Comparison of ENCODE assay signal across 9 cellular contexts in genomic region chr13:62014299-62014698, GRCh38.
DNase-seq lines count a peak whose midpoint lies in the region; ATAC-seq and TF ChIP-seq lines count a peak whose summit lies in the region.
"Had no signal": no experiment of that assay in that cellular context is flagged by ENCODE, and none has a peak within 500 bp of the region (broad histone marks: within the 10 kb centered on the region; RNA-seq: fewer than 3 reads in every experiment).

No MANE protein-coding gene starts in this region.

- no peaks in the 10 kb centered on the region for H3K27me3 ChIP-seq in GM23338 (ENCODE audit: insufficient read depth)
- H3K27me3 ChIP-seq in tibial nerve = no peaks in the 10 kb centered on the region

- intact Hi-C loops in activated CD4-positive, alpha-beta T cell treated with anti-CD3 and anti-CD28 coated beads, Interleukin-2, amount 10 ng/mL, durations not matched to agents 24 days and 14 days (cut with micrococcal nuclease) = no loop called here

- H3K4me3 ChIP-seq in GM23338 (no peak overlapping the region), astrocyte of the cerebellum (ENCODE audit: low read depth, low read length) (peak overlapping the region; percentile 29), tibial nerve (no peak overlapping the region)

- no peaks in the 10 kb centered on the region for H3K9me3 ChIP-seq in tibial nerve

- H3K4me1 ChIP-seq in GM23338 (ENCODE audit: insufficient read depth) = no peaks in the 10 kb centered on the region
- H3K4me1 ChIP-seq in tibial nerve = no peaks in the 10 kb centered on the region

- 19 to 36% methylated on average over 3 of the region's 3 CpGs for WGBS in tibial nerve, 2 donors

- TF ChIP-seq CTCF in GM23338 (conservative IDR thresholded peaks at IDR 0.05; ENCODE audit: low read depth in 2 of 2) (peak; percentile 47 to 52; a peak in 2 of 4 replicates), astrocyte of the cerebellum (IDR thresholded peaks at IDR 0.05; ENCODE audit: low read depth, low read length, missing control alignments) (no peak), neural crest cell (conservative IDR thresholded peaks at IDR 0.05) (peak; percentile 69), tibial nerve (IDR thresholded peaks at IDR 0.05) (peak in 2 of 5 experiments; percentile 10 to 21)

- no peaks in the 10 kb centered on the region for H3F3A ChIP-seq in GM23338 (replicated peaks; ENCODE audit: low read depth)

- no peak overlapping the region for H2AFZ ChIP-seq in GM23338

- H3K4me1 Mint-ChIP-seq in GM23338 = no peaks in the 10 kb centered on the region
- H3K4me1 Mint-ChIP-seq in neural crest cell = no peaks in the 10 kb centered on the region
- no peaks in the 10 kb centered on the region for H3K4me1 Mint-ChIP-seq in activated CD4-positive, alpha-beta T cell treated with anti-CD3 and anti-CD28 coated beads, Interleukin-2, amount 10 ng/mL, durations not matched to agents 24 days and 14 days
- H3K4me1 Mint-ChIP-seq: IgD-negative memory B cell had no signal

- H3K36me3 Mint-ChIP-seq in GM23338 (ENCODE audit: low read depth) (no peaks in the 10 kb centered on the region), neural crest cell (ENCODE audit: low read depth) (no peaks in the 10 kb centered on the region)
- H3K36me3 Mint-ChIP-seq in activated CD4-positive, alpha-beta T cell treated with anti-CD3 and anti-CD28 coated beads, Interleukin-2, amount 10 ng/mL, durations not matched to agents 24 days and 14 days (ENCODE audit: low read depth) = no peaks in the 10 kb centered on the region
- H3K36me3 Mint-ChIP-seq: IgD-negative memory B cell had no signal

- TF ChIP-seq EP300 in tibial nerve (IDR thresholded peaks at IDR 0.05) = no peak

- DNase-seq in GM23338 (ENCODE audit: low spot score) (peak; percentile 38), NCI-H2081 (lab: John Stamatoyannopoulos, UW) (peak; percentile 30 to 64), astrocyte of the cerebellum (ENCODE audit: low read depth) (peak; percentile 13), neural crest cell (ENCODE audit: low read depth, low spot score) (no peak), tibial nerve (ENCODE audit: low spot score in 2 of 2) (no peak)
- no peak for DNase-seq in activated CD4-positive, alpha-beta T cell treated with anti-CD3 and anti-CD28 coated beads, Interleukin-2, amount 10 ng/mL, durations not matched to agents 24 days and 14 days

- no peaks in the 10 kb centered on the region for H3K27me3 Mint-ChIP-seq in GM23338 (ENCODE audit: insufficient read depth, low read depth, poor library complexity)
- no peaks in the 10 kb centered on the region for H3K27me3 Mint-ChIP-seq in neural crest cell (ENCODE audit: low read depth)
- no peaks in the 10 kb centered on the region for H3K27me3 Mint-ChIP-seq in activated CD4-positive, alpha-beta T cell treated with anti-CD3 and anti-CD28 coated beads, Interleukin-2, amount 10 ng/mL, durations not matched to agents 24 days and 14 days
- H3K27me3 Mint-ChIP-seq: IgD-negative memory B cell had no signal

- TF ChIP-seq POLR2A in tibial nerve (IDR thresholded peaks at IDR 0.05) = no peak

- no peak overlapping the region for H3K4me2 ChIP-seq in GM23338

- H3K36me3 ChIP-seq in GM23338 (ENCODE audit: insufficient read depth) = no peaks in the 10 kb centered on the region
- no peaks in the 10 kb centered on the region for H3K36me3 ChIP-seq in tibial nerve

- no peak for ATAC-seq in GM23338
- no peak for ATAC-seq in GM21619 (IDR thresholded peaks at IDR 0.05; ENCODE audit: unreplicated experiment)
- no peak for ATAC-seq in GM18873 (IDR thresholded peaks at IDR 0.05; ENCODE audit: low FRiP score, unreplicated experiment)

- no peak overlapping the region for H3K27ac Mint-ChIP-seq in GM23338
- no peak overlapping the region for H3K27ac Mint-ChIP-seq in neural crest cell (ENCODE audit: unreplicated experiment)
- no peak overlapping the region for H3K27ac Mint-ChIP-seq in activated CD4-positive, alpha-beta T cell treated with anti-CD3 and anti-CD28 coated beads, Interleukin-2, amount 10 ng/mL, durations not matched to agents 24 days and 14 days
- H3K27ac Mint-ChIP-seq: IgD-negative memory B cell had no signal

- in situ Hi-C loops in astrocyte of the cerebellum (cut with HindIII; ENCODE audit: low sequenced_read_pairs) = no loop called here

- no peaks in the 10 kb centered on the region for H3K9me2 ChIP-seq in GM23338 (ENCODE audit: insufficient read depth)

- no peaks in the 10 kb centered on the region for H3K9me3 Mint-ChIP-seq in GM23338
- H3K9me3 Mint-ChIP-seq in neural crest cell = no peaks in the 10 kb centered on the region
- no peaks in the 10 kb centered on the region for H3K9me3 Mint-ChIP-seq in activated CD4-positive, alpha-beta T cell treated with anti-CD3 and anti-CD28 coated beads, Interleukin-2, amount 10 ng/mL, durations not matched to agents 24 days and 14 days

- H3K4me3 Mint-ChIP-seq in GM23338 = no peak overlapping the region
- no peak overlapping the region for H3K4me3 Mint-ChIP-seq in neural crest cell
- H3K4me3 Mint-ChIP-seq in activated CD4-positive, alpha-beta T cell treated with anti-CD3 and anti-CD28 coated beads, Interleukin-2, amount 10 ng/mL, durations not matched to agents 24 days and 14 days = no peak overlapping the region
- H3K4me3 Mint-ChIP-seq: IgD-negative memory B cell had no signal

- H4K20me1 ChIP-seq in GM23338 (replicated peaks; ENCODE audit: insufficient read depth) = no peaks in the 10 kb centered on the region

- no peaks in the 10 kb centered on the region for H3K79me2 ChIP-seq in GM23338 (replicated peaks; ENCODE audit: insufficient read depth)

- H3K27ac ChIP-seq in GM23338 (ENCODE audit: low read depth) (no peak overlapping the region), tibial nerve (no peak overlapping the region)

TF ChIP-seq in GM23338, 12 proteins besides CTCF, POLR2A, EP300 and RAD21 (continues in another document):
- no peak for TF ChIP-seq ZNF114 (CRISPR knock-in tag; IDR thresholded peaks at IDR 0.05)
- TF ChIP-seq ZNF331 (CRISPR knock-in tag; IDR thresholded peaks at IDR 0.05; ENCODE audit: low read depth) = no peak
- no peak for TF ChIP-seq EZH2phosphoT487 (IDR thresholded peaks at IDR 0.05; ENCODE audit: unreplicated experiment)
- no peak for TF ChIP-seq CREB1 (CRISPR knock-in tag; IDR thresholded peaks at IDR 0.05; ENCODE audit: low read depth)
- no peak for TF ChIP-seq NANOG (IDR thresholded peaks at IDR 0.05; ENCODE audit: borderline replicate concordance)
- TF ChIP-seq STAT1 (IDR thresholded peaks at IDR 0.05; ENCODE audit: unreplicated experiment) = no peak
- TF ChIP-seq JUNB (IDR thresholded peaks at IDR 0.05; ENCODE audit: unreplicated experiment) = no peak
- no peak for TF ChIP-seq POLR2AphosphoS5 (IDR thresholded peaks at IDR 0.05; ENCODE audit: low read depth)
- TF ChIP-seq, protein P1, sequence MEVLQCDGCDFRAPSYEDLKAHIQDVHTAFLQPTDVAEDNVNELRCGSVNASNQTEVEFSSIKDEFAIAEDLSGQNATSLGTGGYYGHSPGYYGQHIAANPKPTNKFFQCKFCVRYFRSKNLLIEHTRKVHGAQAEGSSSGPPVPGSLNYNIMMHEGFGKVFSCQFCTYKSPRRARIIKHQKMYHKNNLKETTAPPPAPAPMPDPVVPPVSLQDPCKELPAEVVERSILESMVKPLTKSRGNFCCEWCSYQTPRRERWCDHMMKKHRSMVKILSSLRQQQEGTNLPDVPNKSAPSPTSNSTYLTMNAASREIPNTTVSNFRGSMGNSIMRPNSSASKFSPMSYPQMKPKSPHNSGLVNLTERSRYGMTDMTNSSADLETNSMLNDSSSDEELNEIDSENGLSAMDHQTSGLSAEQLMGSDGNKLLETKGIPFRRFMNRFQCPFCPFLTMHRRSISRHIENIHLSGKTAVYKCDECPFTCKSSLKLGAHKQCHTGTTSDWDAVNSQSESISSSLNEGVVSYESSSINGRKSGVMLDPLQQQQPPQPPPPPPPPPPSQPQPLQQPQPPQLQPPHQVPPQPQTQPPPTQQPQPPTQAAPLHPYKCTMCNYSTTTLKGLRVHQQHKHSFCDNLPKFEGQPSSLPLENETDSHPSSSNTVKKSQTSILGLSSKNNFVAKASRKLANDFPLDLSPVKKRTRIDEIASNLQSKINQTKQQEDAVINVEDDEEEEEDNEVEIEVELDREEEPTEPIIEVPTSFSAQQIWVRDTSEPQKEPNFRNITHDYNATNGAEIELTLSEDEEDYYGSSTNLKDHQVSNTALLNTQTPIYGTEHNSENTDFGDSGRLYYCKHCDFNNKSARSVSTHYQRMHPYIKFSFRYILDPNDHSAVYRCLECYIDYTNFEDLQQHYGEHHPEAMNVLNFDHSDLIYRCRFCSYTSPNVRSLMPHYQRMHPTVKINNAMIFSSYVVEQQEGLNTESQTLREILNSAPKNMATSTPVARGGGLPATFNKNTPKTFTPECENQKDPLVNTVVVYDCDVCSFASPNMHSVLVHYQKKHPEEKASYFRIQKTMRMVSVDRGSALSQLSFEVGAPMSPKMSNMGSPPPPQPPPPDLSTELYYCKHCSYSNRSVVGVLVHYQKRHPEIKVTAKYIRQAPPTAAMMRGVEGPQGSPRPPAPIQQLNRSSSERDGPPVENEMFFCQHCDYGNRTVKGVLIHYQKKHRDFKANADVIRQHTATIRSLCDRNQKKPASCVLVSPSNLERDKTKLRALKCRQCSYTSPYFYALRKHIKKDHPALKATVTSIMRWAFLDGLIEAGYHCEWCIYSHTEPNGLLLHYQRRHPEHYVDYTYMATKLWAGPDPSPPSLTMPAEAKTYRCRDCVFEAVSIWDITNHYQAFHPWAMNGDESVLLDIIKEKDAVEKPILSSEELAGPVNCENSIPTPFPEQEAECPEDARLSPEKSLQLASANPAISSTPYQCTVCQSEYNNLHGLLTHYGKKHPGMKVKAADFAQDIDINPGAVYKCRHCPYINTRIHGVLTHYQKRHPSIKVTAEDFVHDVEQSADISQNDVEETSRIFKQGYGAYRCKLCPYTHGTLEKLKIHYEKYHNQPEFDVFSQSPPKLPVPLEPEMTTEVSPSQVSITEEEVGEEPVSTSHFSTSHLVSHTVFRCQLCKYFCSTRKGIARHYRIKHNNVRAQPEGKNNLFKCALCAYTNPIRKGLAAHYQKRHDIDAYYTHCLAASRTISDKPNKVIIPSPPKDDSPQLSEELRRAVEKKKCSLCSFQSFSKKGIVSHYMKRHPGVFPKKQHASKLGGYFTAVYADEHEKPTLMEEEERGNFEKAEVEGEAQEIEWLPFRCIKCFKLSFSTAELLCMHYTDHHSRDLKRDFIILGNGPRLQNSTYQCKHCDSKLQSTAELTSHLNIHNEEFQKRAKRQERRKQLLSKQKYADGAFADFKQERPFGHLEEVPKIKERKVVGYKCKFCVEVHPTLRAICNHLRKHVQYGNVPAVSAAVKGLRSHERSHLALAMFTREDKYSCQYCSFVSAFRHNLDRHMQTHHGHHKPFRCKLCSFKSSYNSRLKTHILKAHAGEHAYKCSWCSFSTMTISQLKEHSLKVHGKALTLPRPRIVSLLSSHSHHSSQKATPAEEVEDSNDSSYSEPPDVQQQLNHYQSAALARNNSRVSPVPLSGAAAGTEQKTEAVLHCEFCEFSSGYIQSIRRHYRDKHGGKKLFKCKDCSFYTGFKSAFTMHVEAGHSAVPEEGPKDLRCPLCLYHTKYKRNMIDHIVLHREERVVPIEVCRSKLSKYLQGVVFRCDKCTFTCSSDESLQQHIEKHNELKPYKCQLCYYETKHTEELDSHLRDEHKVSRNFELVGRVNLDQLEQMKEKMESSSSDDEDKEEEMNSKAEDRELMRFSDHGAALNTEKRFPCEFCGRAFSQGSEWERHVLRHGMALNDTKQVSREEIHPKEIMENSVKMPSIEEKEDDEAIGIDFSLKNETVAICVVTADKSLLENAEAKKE (CRISPR knock-in tag; IDR thresholded peaks at IDR 0.05) = no peak

Comparison
In these comparisons a context has a peak if more than half of its experiments do, and no peak if none do; other contexts are left out.
1. DNase-seq: peak in GM23338 (single experiment), NCI-H2081 (2 of 2) and astrocyte of the cerebellum (single experiment); none in neural crest cell (single experiment), tibial nerve (0 of 2) and activated CD4-positive, alpha-beta T cell treated with anti-CD3 and anti-CD28 coated beads, Interleukin-2, amount 10 ng/mL, durations not matched to agents 24 days and 14 days (single experiment).